15 cellular contexts compared by ENCODE assay signal in genomic region chr9:18296702-18297531, GRCh38.
DNase-seq lines count a peak whose midpoint lies in the region; ATAC-seq and TF ChIP-seq lines count a peak whose summit lies in the region.
"Had no signal": no experiment of that assay in that cellular context is flagged by ENCODE, and none has a peak within 500 bp of the region (broad histone marks: within the 10 kb centered on the region; RNA-seq: fewer than 3 reads in every experiment).

No MANE protein-coding gene starts in this region.

- no peaks in the 10 kb centered on the region; the same call in 1 of the 2 replicates for H3K27me3 Mint-ChIP-seq in HFFc6 (ENCODE audit: insufficient read depth)
- H3K27me3 Mint-ChIP-seq: B cell had no signal

- H3K27me3 ChIP-seq in ACC112 (ENCODE audit: insufficient read depth, low read length) (no peaks in the 10 kb centered on the region), WERI-Rb-1 (ENCODE audit: insufficient read depth, low read depth, severe bottlenecking) (no peaks in the 10 kb centered on the region), upper lobe of right lung (no peaks in the 10 kb centered on the region)
- H3K27me3 ChIP-seq: left lung had no signal

- H3K4me3 ChIP-seq in ACC112 (ENCODE audit: low read depth, low read length) (peak overlapping the region; percentile 80), WERI-Rb-1 (ENCODE audit: low read depth, low read length) (peak overlapping the region; percentile 26), upper lobe of right lung (no peak overlapping the region)
- H3K4me3 ChIP-seq: K562, left lung had no signal

- H3K36me3 ChIP-seq in ACC112 (ENCODE audit: insufficient read depth, low read length) (no peaks in the 10 kb centered on the region), WERI-Rb-1 (no peaks in the 10 kb centered on the region), upper lobe of right lung (no peaks in the 10 kb centered on the region)
- H3K36me3 ChIP-seq: left lung had no signal

- H3K9me3 Mint-ChIP-seq in HFFc6 = no peaks in the 10 kb centered on the region

- H3K4me1 ChIP-seq in ACC112 (ENCODE audit: control insufficient read depth, insufficient read depth, low read length, unreplicated experiment) = peaks cover 16% of the 10 kb centered on the region
- H3K4me1 ChIP-seq in upper lobe of right lung = no peaks in the 10 kb centered on the region
- H3K4me1 ChIP-seq: left lung had no signal

- peak overlapping the region; percentile 81 for H3K4me3 Mint-ChIP-seq in HFFc6
- H3K4me3 Mint-ChIP-seq: B cell had no signal

- peak overlapping the region; percentile 99 for H2AFZ ChIP-seq in ACC112 (ENCODE audit: low read length, unreplicated experiment)

- H3K36me3 Mint-ChIP-seq in HFFc6 (ENCODE audit: low read depth) = no peaks in the 10 kb centered on the region

- H3K79me2 ChIP-seq in ACC112 (ENCODE audit: control insufficient read depth, insufficient read depth, low read length, unreplicated experiment) = no peaks in the 10 kb centered on the region

- intact Hi-C loops in upper lobe of right lung (cut with DNase I) = no loop called here

- no peaks in the 10 kb centered on the region for H3K9me3 ChIP-seq in WERI-Rb-1 (ENCODE audit: severe bottlenecking)
- no peaks in the 10 kb centered on the region for H3K9me3 ChIP-seq in upper lobe of right lung
- H3K9me3 ChIP-seq: left lung had no signal

- H3K27ac ChIP-seq in ACC112 (ENCODE audit: low read depth, low read length) = peak overlapping the region; percentile 83
- no peak overlapping the region for H3K27ac ChIP-seq in WERI-Rb-1
- H3K27ac ChIP-seq in upper lobe of right lung = no peak overlapping the region
- H3K27ac ChIP-seq: left lung had no signal

- peaks cover 28% of the 10 kb centered on the region for H3K4me1 Mint-ChIP-seq in HFFc6 (ENCODE audit: low read depth)
- H3K4me1 Mint-ChIP-seq: B cell had no signal

- TF ChIP-seq CTCF in HFFc6 (IDR thresholded peaks at IDR 0.05) (no peak), WERI-Rb-1 (IDR thresholded peaks at IDR 0.05; ENCODE audit: low read depth, low read length) (no peak), upper lobe of right lung (IDR thresholded peaks at IDR 0.05) (no peak)

- DNase-seq in HFFc6 (peak; percentile 35), WERI-Rb-1 (peak; percentile 42), hepatic stellate cell (ENCODE audit: low spot score) (peak; percentile 30), upper lobe of right lung (no peak)
- DNase-seq: activated T-cell treated with anti-CD3 and anti-CD28 coated beads for 4 hours; central memory CD4-positive, alpha-beta T cell; left lung; posterior cingulate gyrus; stimulated activated CD4-positive, alpha-beta T cell treated with anti-CD3 and anti-CD28 coated beads, Interleukin-4, amount 100 ng/mL, for 24 hours had no signal

- ATAC-seq in GM19452 (IDR thresholded peaks at IDR 0.05; ENCODE audit: unreplicated experiment) = no peak
- ATAC-seq in GM21529 (IDR thresholded peaks at IDR 0.05; ENCODE audit: unreplicated experiment) = no peak
- no peak for ATAC-seq in HG02763 (IDR thresholded peaks at IDR 0.05; ENCODE audit: unreplicated experiment)
- ATAC-seq in upper lobe of right lung = no peak
- ATAC-seq: K562, left lung had no signal

- H3K27ac Mint-ChIP-seq in HFFc6 = peak overlapping the region; percentile 76
- H3K27ac Mint-ChIP-seq: B cell had no signal
